19 cellular contexts compared by ENCODE assay signal in the genomic region with DNA sequence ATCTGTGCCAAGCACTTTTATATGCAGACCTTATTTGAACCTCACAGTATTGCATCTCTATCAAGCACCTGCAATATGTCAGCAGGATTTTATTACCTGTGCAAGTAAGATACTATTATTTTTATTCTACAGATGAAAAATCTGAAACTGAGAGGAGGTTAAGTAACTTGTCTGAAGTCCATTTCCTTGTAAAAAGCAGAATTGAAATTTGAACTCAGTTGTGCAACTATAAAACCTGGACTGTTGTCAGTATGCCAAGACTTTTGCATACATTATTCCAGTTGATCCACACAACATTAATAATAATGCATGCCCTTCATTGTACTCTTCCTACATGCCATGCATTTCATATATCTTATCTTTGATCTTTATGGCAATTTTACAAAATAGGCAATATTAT.
DNase-seq lines count a peak whose midpoint lies in the region; ATAC-seq and FAIRE-seq lines count a peak whose summit lies in the region.
"Had no signal": no experiment of that assay in that cellular context is flagged by ENCODE, and none has a peak within 500 bp of the region (broad histone marks: within the 10 kb centered on the region; RNA-seq: fewer than 3 reads in every experiment).

No MANE protein-coding gene starts in this region.

- H3K9me3 ChIP-seq in small intestine (ENCODE audit: control insufficient read depth, low read depth): no peaks in the 10 kb centered on the region
- H3K9me3 ChIP-seq: BE2C, Caco-2 had no signal

- FAIRE-seq in small intestine (lab: Jason Lieb, UNC): no peak
- FAIRE-seq: A204.1, GM12891, GM19239, H1 had no signal

- peaks cover 0 to 4% of the 10 kb centered on the region in 2 donors for H3K4me1 ChIP-seq in small intestine (ENCODE audit: control insufficient read depth in 2 of 2, insufficient read depth in 1 of 2, low read depth in 1 of 2, low read length in 1 of 2)
- H3K4me1 ChIP-seq: BE2C, Caco-2 had no signal

- no peak for ATAC-seq in HG02970 (IDR thresholded peaks at IDR 0.05; ENCODE audit: low FRiP score, unreplicated experiment)

- H3K4me3 ChIP-seq in small intestine (ENCODE audit: low read depth in 1 of 2, low read length in 2 of 2): no peak overlapping the region

- DNase-seq in DMS 273 (lab: John Stamatoyannopoulos, UW; ENCODE audit: unreplicated experiment): peak; percentile 89
- DNase-seq in DMS 273 treated with DMSO at 0.1 percent for 48 hours (lab: John Stamatoyannopoulos, UW): peak; percentile 82
- peak; percentile 15 for DNase-seq in NCI-H69 (lab: John Stamatoyannopoulos, UW)
- peak; percentile 80 for DNase-seq in small intestine
- no peak for DNase-seq in NCI-H1436 treated with DMSO at 0.1 percent for 48 hours (lab: John Stamatoyannopoulos, UW)
- DNase-seq: ACHN; BE2C; C1 segment of cervical spinal cord; Caco-2; CD4-positive, alpha-beta T cell; DMS53; DND-41; EL; H9 had no signal

- no peaks in the 10 kb centered on the region for H3K36me3 ChIP-seq in small intestine (ENCODE audit: control insufficient read depth in 2 of 2, insufficient read depth in 2 of 2, low read length in 2 of 2)
- H3K36me3 ChIP-seq: BE2C had no signal

- no peaks in the 10 kb centered on the region for H3K27me3 ChIP-seq in small intestine (ENCODE audit: control insufficient read depth in 2 of 2, insufficient read depth in 2 of 2, low read length in 2 of 2)
- H3K27me3 ChIP-seq: BE2C had no signal

- no peak overlapping the region for H3K27ac ChIP-seq in small intestine (ENCODE audit: low read depth in 1 of 2, low read length in 1 of 2)
